In genomic region chr3:194632211-194632982, GRCh38 we compare ENCODE assay signal across 8 cellular contexts. TPM values are rescaled to one million over a fixed set of nuclear protein-coding genes. Genes with fewer than 3 reads are reported as not detected.
DNase-seq lines count a peak whose midpoint lies in the region; ATAC-seq and TF ChIP-seq lines count a peak whose summit lies in the region.

No MANE protein-coding gene starts in this region.

- peaks cover 3% of the 10 kb centered on the region; the same call in 1 of the 2 replicates for H3K4me1 ChIP-seq in Panc1 (ENCODE audit: control insufficient read depth, insufficient read depth, low read length)
- H3K4me1 ChIP-seq in ectodermal cell (ENCODE audit: control insufficient read depth, insufficient read depth, low read length) = no peaks in the 10 kb centered on the region
- no peaks in the 10 kb centered on the region for H3K4me1 ChIP-seq in mesodermal cell (ENCODE audit: control insufficient read depth, insufficient read depth, low read length, poor library complexity, severe bottlenecking)
- no peaks in the 10 kb centered on the region for H3K4me1 ChIP-seq in aorta (ENCODE audit: control insufficient read depth in 1 of 2, insufficient read depth in 2 of 2, low read length in 2 of 2)

- H3K27ac ChIP-seq in AG04450 (ENCODE audit: low read depth, low read length) (peak overlapping the region; percentile 52), Panc1 (ENCODE audit: low read length) (peak overlapping the region; percentile 93), ectodermal cell (ENCODE audit: insufficient read depth, low read depth, low read length, poor library complexity, severe bottlenecking) (no peak overlapping the region), mesodermal cell (ENCODE audit: low read depth, low read length, severe bottlenecking) (no peak overlapping the region), aorta (ENCODE audit: low read depth in 1 of 2, low read length in 2 of 2) (no peak overlapping the region)

- no peak for DNase-seq in AG04450 (ENCODE audit: low read depth, low spot score)
- no peak for DNase-seq in Panc1 (ENCODE audit: low read depth, low spot score)
- DNase-seq in aorta = no peak
- DNase-seq in amniotic stem cell (lab: John Stamatoyannopoulos, UW) = no peak
- DNase-seq in central memory CD4-positive, alpha-beta T cell = no peak

- ATAC-seq in GM19438 (IDR thresholded peaks at IDR 0.05; ENCODE audit: low read depth, unreplicated experiment) (peak; percentile 28), Panc1 (peak; percentile 40), aorta (ENCODE audit: low FRiP score) (peak; percentile 12)

- intact Hi-C loops in Panc1 (cut with micrococcal nuclease; ENCODE audit: unreplicated experiment) = no loop called here
- intact Hi-C loops in aorta (cut with DNase I) = no loop called here

- H3K4me3 ChIP-seq in AG04450 (ENCODE audit: low read depth, low read length) (peak overlapping the region; percentile 68), Panc1 (ENCODE audit: low read depth in 2 of 2, low read length in 2 of 2) (peak overlapping the region; percentile 83 to 85), ectodermal cell (ENCODE audit: insufficient read depth, low read depth, low read length) (peak overlapping the region; percentile 75), mesodermal cell (ENCODE audit: extremely low read depth, insufficient read depth, low read length, poor library complexity, severe bottlenecking) (peak overlapping the region; percentile 64), aorta (ENCODE audit: low read length in 2 of 2) (peak overlapping the region in 1 of 2 donors; percentile 55)

- H3K9me3 ChIP-seq in AG04450 (ENCODE audit: control insufficient read depth, insufficient read depth, low read length) = peaks cover 19% of the 10 kb centered on the region
- H3K9me3 ChIP-seq in Panc1 (ENCODE audit: control insufficient read depth, insufficient read depth, low read depth, low read length) = peaks cover 13% of the 10 kb centered on the region; the same call in 1 of the 2 replicates
- peaks cover 3% of the 10 kb centered on the region for H3K9me3 ChIP-seq in ectodermal cell (ENCODE audit: control insufficient read depth, low read length)
- peaks cover 22% of the 10 kb centered on the region for H3K9me3 ChIP-seq in mesodermal cell (ENCODE audit: control insufficient read depth, low read length)
- no peaks in the 10 kb centered on the region for H3K9me3 ChIP-seq in aorta (ENCODE audit: control insufficient read depth, low read length)

- BruUV-seq in Panc1 (replicated peaks; lab: Mats Ljungman, UMichigan) = TSS peak; percentile 71

- in situ Hi-C loops in Panc1 (cut with HindIII; ENCODE audit: low pct_unique_long_range_greater_than_20kb, low sequenced_read_pairs) = no loop called here

- POLR2A ChIA-PET in AG04450 (lab: Yijun Ruan, JAX) (no interaction called here), Panc1 (lab: Charles Lee) (no interaction called here)

- peaks cover 2% of the 10 kb centered on the region; the same call in 1 of the 2 replicates for H3K36me3 ChIP-seq in Panc1 (ENCODE audit: control insufficient read depth, insufficient read depth, low read length)
- H3K36me3 ChIP-seq in ectodermal cell (ENCODE audit: control insufficient read depth, insufficient read depth, low read length) = peaks cover 29% of the 10 kb centered on the region
- peaks cover 38% of the 10 kb centered on the region for H3K36me3 ChIP-seq in mesodermal cell (ENCODE audit: control insufficient read depth, insufficient read depth, low read length)
- no peaks in the 10 kb centered on the region for H3K36me3 ChIP-seq in aorta (ENCODE audit: control insufficient read depth in 1 of 2, insufficient read depth in 2 of 2, low read length in 1 of 2)

- H3K27me3 ChIP-seq in AG04450 (ENCODE audit: control insufficient read depth, insufficient read depth, low read length) (no peaks in the 10 kb centered on the region), Panc1 (ENCODE audit: control insufficient read depth, insufficient read depth, low read length) (no peaks in the 10 kb centered on the region), ectodermal cell (ENCODE audit: control insufficient read depth, insufficient read depth, low read length, poor library complexity, severe bottlenecking) (no peaks in the 10 kb centered on the region), aorta (ENCODE audit: control insufficient read depth in 1 of 2, insufficient read depth in 2 of 2, low read length in 1 of 2) (no peaks in the 10 kb centered on the region)

- TF ChIP-seq CTCF in AG04450 (IDR thresholded peaks at IDR 0.05; ENCODE audit: low read depth, low read length) (no peak), Panc1 (IDR thresholded peaks at IDR 0.05) (no peak)

- CTCF ChIA-PET in AG04450 (lab: Charles Lee) (interaction anchor here (0.7 to 1.0 kb wide), 4 partner anchors 11 to 289 kb away, joined by 3 to 8 read pairs (median 3); no protein-coding TSS in a partner anchor), Panc1 (lab: Charles Lee) (interaction anchor here (0.7 kb wide), 1 partner anchor 160 kb away, joined by 3 read pairs; no protein-coding TSS in a partner anchor)

- WGBS in ectodermal cell, 2 experiments = 66 to 67% methylated on average over 17 of the region's 17 CpGs
- 59 to 70% methylated on average over 14 to 16 of the region's 17 CpGs for WGBS in mesodermal cell (ENCODE audit: insufficient coverage in 2 of 2), 2 experiments
- 56 to 58% methylated on average over 17 of the region's 17 CpGs for WGBS in aorta, 2 donors

RNA-seq across cellular contexts. Expression of gene TMEM44, which starts 0.8 kb away (rescaled TPM):
- polyA plus RNA-seq in AG04450 (2011; rRNA removed) (14.0 and 16.8 TPM in 2 replicates), aorta (10 to 100 TPM in 1 of 2 donors, 1 to 10 TPM in 1; 7.0 to 10.9 TPM)
- polyA minus RNA-seq in AG04450 (2011; rRNA and poly(A)+ RNA removed) = 15.5 and 17.5 TPM in 2 replicates
- total RNA-seq in Panc1 (2021; ENCODE audit: unreplicated experiment) (70.1 TPM), aorta (10 to 100 TPM; 12.1 to 31.5 TPM)
- 69.9 TPM for polyA plus RNA-seq in Panc1 (2012; ENCODE audit: insufficient read length)
- polyA plus RNA-seq in ectodermal cell (2013, experiment 1 of 4) = 28.1 TPM
- 31.5 TPM for polyA plus RNA-seq in ectodermal cell (2013, experiment 2 of 4)
- polyA plus RNA-seq in ectodermal cell (2013, experiment 3 of 4) = 22.9 TPM
- 21.8 TPM for polyA plus RNA-seq in ectodermal cell (2013, experiment 4 of 4)
- polyA plus RNA-seq in mesodermal cell (2013, experiment 1 of 2) = 16.7 TPM
- polyA plus RNA-seq in mesodermal cell (2013, experiment 2 of 2) = 12.4 TPM

RNA-seq across cellular contexts. Expression of gene LSG1, which starts 39.6 kb away (rescaled TPM):
- polyA plus RNA-seq in AG04450 (2011; rRNA removed) = 30.2 and 34.0 TPM in 2 replicates
- 45.2 and 48.7 TPM in 2 replicates for polyA minus RNA-seq in AG04450 (2011; rRNA and poly(A)+ RNA removed)
- total RNA-seq in Panc1 (2021; ENCODE audit: unreplicated experiment) = 72.9 TPM
- polyA plus RNA-seq in Panc1 (2012; ENCODE audit: insufficient read length) = 52.9 TPM
- 50.3 TPM for polyA plus RNA-seq in ectodermal cell (2013, experiment 1 of 4)
- polyA plus RNA-seq in ectodermal cell (2013, experiment 2 of 4) = 52.1 TPM
- polyA plus RNA-seq in ectodermal cell (2013, experiment 3 of 4) = 37.9 TPM
- polyA plus RNA-seq in ectodermal cell (2013, experiment 4 of 4) = 38.2 TPM
- polyA plus RNA-seq in mesodermal cell (2013, experiment 1 of 2) = 18.1 TPM
- 19.1 TPM for polyA plus RNA-seq in mesodermal cell (2013, experiment 2 of 2)
- total RNA-seq in aorta = 10 to 100 TPM; 27.2 to 31.3 TPM
- 10 to 100 TPM in 1 of 2 donors, 1 to 10 TPM in 1; 8.8 to 22.6 TPM for polyA plus RNA-seq in aorta

RNA-seq across cellular contexts. Expression of gene FAM43A, which starts 53.3 kb away (rescaled TPM):
- polyA plus RNA-seq in AG04450 (2011; rRNA removed) (7.6 and 8.1 TPM in 2 replicates), aorta (1 to 10 TPM; 1.4 to 1.9 TPM)
- polyA minus RNA-seq in AG04450 (2011; rRNA and poly(A)+ RNA removed) = 2.9 and 3.3 TPM in 2 replicates
- total RNA-seq in Panc1 (2021; ENCODE audit: unreplicated experiment) (51.4 TPM), aorta (10 to 100 TPM in 1 of 2 donors, 1 to 10 TPM in 1; 8.4 to 19.4 TPM)
- 76.9 TPM for polyA plus RNA-seq in Panc1 (2012; ENCODE audit: insufficient read length)
- polyA plus RNA-seq in ectodermal cell (2013, experiment 1 of 4) = 4.8 TPM
- polyA plus RNA-seq in ectodermal cell (2013, experiment 2 of 4) = 5.8 TPM
- polyA plus RNA-seq in ectodermal cell (2013, experiment 3 of 4) = 4.5 TPM
- polyA plus RNA-seq in ectodermal cell (2013, experiment 4 of 4) = 6.0 TPM
- polyA plus RNA-seq in mesodermal cell (2013, experiment 1 of 2) = 25.7 TPM
- 21.7 TPM for polyA plus RNA-seq in mesodermal cell (2013, experiment 2 of 2)

Comparison
In these comparisons a context has a peak if more than half of its experiments do, and no peak if none do; other contexts are left out.
1. H3K27ac ChIP-seq: peak in AG04450 (single experiment) and Panc1 (single experiment); none in ectodermal cell (single experiment), mesodermal cell (single experiment) and aorta (0 of 2).
2. Peak in every context shown above with its lines, with median percentiles within 50 percentile points of each other: ATAC-seq.